In the genomic region with DNA sequence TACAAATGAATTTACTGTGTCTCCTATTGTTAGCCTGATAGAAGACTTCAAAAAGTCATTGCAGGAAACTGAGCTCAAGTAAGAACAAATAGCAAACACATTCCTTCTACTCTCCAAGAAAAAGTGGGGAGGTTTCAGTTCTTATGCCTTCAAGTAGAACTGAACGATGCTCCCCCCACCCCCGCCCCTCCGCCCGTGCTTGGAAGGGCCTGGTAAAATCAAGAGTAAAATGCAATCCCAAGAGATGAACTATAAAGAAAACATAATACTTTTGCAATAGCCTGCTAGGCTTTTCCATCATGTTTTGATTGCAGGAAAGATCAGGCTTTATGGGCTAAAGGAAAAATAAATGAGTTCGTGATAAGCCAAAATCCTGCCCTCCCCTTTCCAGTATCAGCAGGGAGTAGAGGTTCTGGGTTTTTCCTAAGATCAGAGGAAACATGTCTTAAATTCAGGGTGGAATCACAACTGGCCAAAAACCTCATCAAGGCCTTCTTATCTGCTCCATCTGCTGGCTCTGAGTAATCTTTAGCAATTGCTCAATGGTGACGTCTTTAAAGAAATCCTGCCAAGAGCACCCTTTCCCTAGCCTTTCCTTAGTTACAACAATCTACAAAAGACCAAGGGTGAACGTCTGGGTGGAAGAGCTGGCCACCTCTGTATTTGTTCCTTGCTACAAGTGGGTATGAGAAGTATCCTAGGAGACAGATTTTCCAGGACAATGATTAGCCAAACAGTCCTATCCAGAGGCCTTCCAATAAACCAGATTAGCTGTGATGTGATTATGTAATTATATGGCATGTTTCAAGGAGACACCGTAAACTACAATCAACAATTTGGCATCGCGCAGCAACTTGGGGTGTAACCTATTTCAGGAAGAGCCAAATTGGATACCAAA, we compare ENCODE assay signal across 9 cellular contexts.
A peak's percentile ranks its signal among the peaks of the same experiment; 100 is the strongest.
DNase-seq lines count a peak whose midpoint lies in the region; ATAC-seq and TF ChIP-seq lines count a peak whose summit lies in the region.
"Had no signal": no experiment of that assay in that cellular context is flagged by ENCODE, and none has a peak within 500 bp of the region (broad histone marks: within the 10 kb centered on the region; RNA-seq: fewer than 3 reads in every experiment).

No MANE protein-coding gene starts in this region.

- H3K4me1 Mint-ChIP-seq in activated T-helper 2 cell treated with anti-CD3 and anti-CD28 coated beads, Interferon-gamma antibody, Interleukin-2, Interleukin-4, amounts not matched to agents 10 μg/mL and 5 μg/mL and 100 μg/mL, durations not matched to agents 14 hours and 24 hours and 36 hours (ENCODE audit: low read depth) = peaks cover 13% of the 10 kb centered on the region

- H3K4me3 ChIP-seq in skin epidermis = no peak overlapping the region

- peak overlapping the region; percentile 63 for H3K27ac ChIP-seq in foreskin keratinocyte
- peak overlapping the region in 17 of 21 experiments; percentile 6 to 74 (median 54) for H3K27ac ChIP-seq in skin epidermis

- peak; percentile 14 for TF ChIP-seq CTCF in foreskin keratinocyte (conservative IDR thresholded peaks at IDR 0.05)

- peaks cover 2% of the 10 kb centered on the region for H3K36me3 Mint-ChIP-seq in activated T-helper 2 cell treated with anti-CD3 and anti-CD28 coated beads, Interferon-gamma antibody, Interleukin-2, Interleukin-4, amounts not matched to agents 10 μg/mL and 5 μg/mL and 100 μg/mL, durations not matched to agents 14 hours and 24 hours and 36 hours (ENCODE audit: low read depth)

- H3K27ac Mint-ChIP-seq in activated T-helper 2 cell treated with anti-CD3 and anti-CD28 coated beads, Interferon-gamma antibody, Interleukin-2, Interleukin-4, amounts not matched to agents 10 μg/mL and 5 μg/mL and 100 μg/mL, durations not matched to agents 14 hours and 24 hours and 36 hours = no peak overlapping the region

- in situ Hi-C loops in SK-MEL-5 (cut with HindIII; ENCODE audit: low pct_unique_long_range_greater_than_20kb, low sequenced_read_pairs) = no loop called here

- ATAC-seq in foreskin keratinocyte (peak; percentile 84), HG03039 (IDR thresholded peaks at IDR 0.05; ENCODE audit: unreplicated experiment) (no peak), HG03095 (IDR thresholded peaks at IDR 0.05; ENCODE audit: unreplicated experiment) (no peak), HG02642 (IDR thresholded peaks at IDR 0.05; ENCODE audit: poor library complexity, unreplicated experiment) (no peak)

- no peaks in the 10 kb centered on the region for H3K9me3 Mint-ChIP-seq in activated T-helper 2 cell treated with anti-CD3 and anti-CD28 coated beads, Interferon-gamma antibody, Interleukin-2, Interleukin-4, amounts not matched to agents 10 μg/mL and 5 μg/mL and 100 μg/mL, durations not matched to agents 14 hours and 24 hours and 36 hours

- H3K27me3 Mint-ChIP-seq in activated T-helper 2 cell treated with anti-CD3 and anti-CD28 coated beads, Interferon-gamma antibody, Interleukin-2, Interleukin-4, amounts not matched to agents 10 μg/mL and 5 μg/mL and 100 μg/mL, durations not matched to agents 14 hours and 24 hours and 36 hours (ENCODE audit: low read depth) = no peaks in the 10 kb centered on the region

- H3K4me3 Mint-ChIP-seq in activated T-helper 2 cell treated with anti-CD3 and anti-CD28 coated beads, Interferon-gamma antibody, Interleukin-2, Interleukin-4, amounts not matched to agents 10 μg/mL and 5 μg/mL and 100 μg/mL, durations not matched to agents 14 hours and 24 hours and 36 hours (ENCODE audit: low read depth) = no peak overlapping the region

- DNase-seq in HCEC 1CT (peak; percentile 85), SK-MEL-5 (ENCODE audit: low read depth, low spot score) (peak; percentile 35), foreskin keratinocyte (peak; percentile 75 to 87)
- DNase-seq in activated T-helper 2 cell treated with anti-CD3 and anti-CD28 coated beads, Interferon-gamma antibody, Interleukin-2, Interleukin-4, amounts not matched to agents 10 μg/mL and 5 μg/mL and 100 μg/mL, durations not matched to agents 14 hours and 24 hours and 36 hours (ENCODE audit: low spot score) = no peak
- DNase-seq: activated CD4-positive, alpha-beta T cell treated with anti-CD3 and anti-CD28 coated beads, Interleukin-2, amount 50 U/mL, for 48 hours had no signal

- intact Hi-C loops in activated T-helper 2 cell treated with anti-CD3 and anti-CD28 coated beads, Interferon-gamma antibody, Interleukin-2, Interleukin-4, amounts not matched to agents 10 μg/mL and 5 μg/mL and 100 μg/mL, durations not matched to agents 14 hours and 24 hours and 36 hours (cut with micrococcal nuclease) = no loop called here

- H3K27me3 ChIP-seq in foreskin keratinocyte = no peaks in the 10 kb centered on the region

- peaks cover 10% of the 10 kb centered on the region for H3K4me1 ChIP-seq in foreskin keratinocyte
